In genomic region chr22:50581950-50582561, GRCh38 we compare ENCODE assay signal across 6 cellular contexts. TPM values are rescaled to one million over a fixed set of nuclear protein-coding genes. Genes with fewer than 3 reads are reported as not detected.
A peak's percentile ranks its signal among the peaks of the same experiment; 100 is the strongest.
DNase-seq lines count a peak whose midpoint lies in the region; ATAC-seq and TF ChIP-seq lines count a peak whose summit lies in the region.

No MANE protein-coding gene starts in this region.

- no TSS peak for BruUV-seq in PC-3 (replicated peaks; lab: Mats Ljungman, UMichigan)

- no peaks in the 10 kb centered on the region for H3F3A ChIP-seq in PC-3 (ENCODE audit: low read length, unreplicated experiment)

- intact Hi-C loops in PC-3 (cut with micrococcal nuclease): loop anchor here (2.0 to 5.0 kb wide), 2 partner anchors 49 to 110 kb away; no protein-coding TSS in a partner anchor

- peaks cover 18% of the 10 kb centered on the region for H3K79me2 ChIP-seq in PC-3 (ENCODE audit: low read length)

- H3K9ac ChIP-seq in PC-3 (ENCODE audit: low read length) (peak overlapping the region; percentile 97), endocrine pancreas (ENCODE audit: control insufficient read depth, insufficient read depth, low read length) (peak overlapping the region; percentile 80), skeletal muscle satellite cell (ENCODE audit: low read depth, low read length) (peak overlapping the region; percentile 99)

- peak overlapping the region; percentile 97 for H2AFZ ChIP-seq in PC-3 (ENCODE audit: low read length)

- no peaks in the 10 kb centered on the region for H3K27me3 ChIP-seq in PC-3 (ENCODE audit: low read length)
- H3K27me3 ChIP-seq in endocrine pancreas (ENCODE audit: control insufficient read depth, insufficient read depth, low read length): no peaks in the 10 kb centered on the region
- no peaks in the 10 kb centered on the region for H3K27me3 ChIP-seq in skeletal muscle satellite cell (ENCODE audit: control insufficient read depth, insufficient read depth, low read length)

- peak overlapping the region; percentile 66 for H3K27ac ChIP-seq in PC-3 (ENCODE audit: low read length)

- no peaks in the 10 kb centered on the region for H3K36me3 ChIP-seq in PC-3 (ENCODE audit: low read depth, low read length)
- no peaks in the 10 kb centered on the region for H3K36me3 ChIP-seq in endocrine pancreas (ENCODE audit: control insufficient read depth, insufficient read depth, low read length)
- H3K36me3 ChIP-seq in skeletal muscle satellite cell (ENCODE audit: insufficient read depth, low read length): peaks cover 7% of the 10 kb centered on the region

- H3K9me2 ChIP-seq in PC-3 (replicated peaks; ENCODE audit: low read length): no peaks in the 10 kb centered on the region

- no peaks in the 10 kb centered on the region for H4K20me1 ChIP-seq in PC-3 (ENCODE audit: low read length)

- H3K9me3 ChIP-seq in PC-3 (ENCODE audit: low read length) (no peaks in the 10 kb centered on the region), endocrine pancreas (ENCODE audit: control insufficient read depth, low read length) (no peaks in the 10 kb centered on the region), skeletal muscle satellite cell (replicated peaks; ENCODE audit: low read length) (no peaks in the 10 kb centered on the region)

- H3K4me3 ChIP-seq in PC-3 (ENCODE audit: low read length) (peak overlapping the region; percentile 77), endocrine pancreas (ENCODE audit: control insufficient read depth, insufficient read depth, low read length) (peak overlapping the region; percentile 22), skeletal muscle satellite cell (ENCODE audit: low read length) (peak overlapping the region; percentile 96)

- no peak for TF ChIP-seq CTCF in PC-3 (conservative IDR thresholded peaks at IDR 0.05; ENCODE audit: low read depth, low read length)

- ATAC-seq in GM19395 (IDR thresholded peaks at IDR 0.05; ENCODE audit: unreplicated experiment): peak; percentile 20
- peak; percentile 31; the same call in 1 of the 2 replicates for ATAC-seq in PC-3

- POLR2A ChIA-PET in PC-3 (lab: Charles Lee; ENCODE audit: unreplicated experiment): no interaction called here

- DNase-seq in PC-3 (no peak), iPS-NIHi7 (ENCODE audit: extremely low spot score) (no peak), DMS79 treated with DMSO at 0.1 percent for 48 hours (lab: John Stamatoyannopoulos, UW) (no peak)

- H3K4me1 ChIP-seq in PC-3 (ENCODE audit: insufficient read depth, low read length) (peaks cover 5% of the 10 kb centered on the region), endocrine pancreas (ENCODE audit: control insufficient read depth, insufficient read depth, low read length) (no peaks in the 10 kb centered on the region), skeletal muscle satellite cell (ENCODE audit: control insufficient read depth, insufficient read depth, low read length) (peaks cover 26% of the 10 kb centered on the region)

- CTCF ChIA-PET in PC-3 (lab: Charles Lee): no interaction called here

- H3K4me2 ChIP-seq in PC-3 (ENCODE audit: low read length): peak overlapping the region; percentile 84
- peak overlapping the region; percentile 95 for H3K4me2 ChIP-seq in skeletal muscle satellite cell (ENCODE audit: low read length)

RNA-seq across cellular contexts. Expression of gene CHKB, which starts 0.6 kb away (rescaled TPM):
- 27.0 and 31.5 TPM in 2 replicates for total RNA-seq in PC-3 (2014; rRNA removed)
- 25.1 and 25.6 TPM in 2 replicates for total RNA-seq in skeletal muscle satellite cell (2012; rRNA removed)

RNA-seq across cellular contexts. Expression of gene CPT1B, which starts 3.8 kb away (rescaled TPM):
- 13.1 and 17.5 TPM in 2 replicates for total RNA-seq in PC-3 (2014; rRNA removed)
- total RNA-seq in skeletal muscle satellite cell (2012; rRNA removed): under 0.01 and 1.3 TPM in 2 replicates

RNA-seq across cellular contexts. Expression of gene MAPK8IP2, which starts 18.5 kb away (rescaled TPM):
- total RNA-seq in PC-3 (2014; rRNA removed): 1.2 and 1.5 TPM in 2 replicates
- 0.25 TPM in 1 of 2 replicates, not detected in the other for total RNA-seq in skeletal muscle satellite cell (2012; rRNA removed)

RNA-seq across cellular contexts. Expression of gene SYCE3, which starts 19.3 kb away (rescaled TPM):
- 1.3 TPM in 1 of 2 replicates, not detected in the other for total RNA-seq in PC-3 (2014; rRNA removed)
- not detected in 2 replicates for total RNA-seq in skeletal muscle satellite cell (2012; rRNA removed)

RNA-seq across cellular contexts. Expression of gene KLHDC7B, which starts 36.4 kb away (rescaled TPM):
- 0.35 TPM in 1 of 2 replicates, not detected in the other for total RNA-seq in PC-3 (2014; rRNA removed)
- under 0.01 TPM in 2 replicates for total RNA-seq in skeletal muscle satellite cell (2012; rRNA removed)

Comparison
In these comparisons a context has a peak if more than half of its experiments do, and no peak if none do; other contexts are left out.
1. H3K4me3 ChIP-seq: peak in every context shown above with its lines; median percentile 96 in skeletal muscle satellite cell; 77 in PC-3; 22 in endocrine pancreas.